ENCODE assay signal across 11 cellular contexts in the genomic region with DNA sequence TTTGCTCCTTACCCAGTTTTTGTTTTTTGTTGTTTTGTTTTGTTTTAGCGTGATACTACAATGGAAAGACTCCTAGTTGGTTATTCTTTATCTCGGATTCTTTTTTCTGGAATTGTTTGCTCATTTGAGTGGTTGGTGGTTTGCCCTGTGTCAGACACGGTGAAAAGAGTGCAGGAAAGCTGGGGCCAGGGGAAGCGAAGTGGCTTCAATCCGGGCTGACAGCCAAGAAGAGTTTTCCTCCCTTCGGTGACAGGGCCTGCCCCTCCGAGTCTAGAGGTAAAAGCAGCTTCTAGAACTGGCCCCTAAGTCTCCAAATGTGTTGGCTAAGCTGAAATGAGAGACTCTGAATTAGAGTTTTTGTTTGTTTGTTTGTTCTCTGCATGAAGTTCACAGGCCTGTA. TPM values are rescaled to one million over a fixed set of nuclear protein-coding genes. Genes with fewer than 3 reads are reported as not detected.
DNase-seq lines count a peak whose midpoint lies in the region; ATAC-seq and TF ChIP-seq lines count a peak whose summit lies in the region.
"Had no signal": no experiment of that assay in that cellular context is flagged by ENCODE, and none has a peak within 500 bp of the region (broad histone marks: within the 10 kb centered on the region; RNA-seq: fewer than 3 reads in every experiment).

No MANE protein-coding gene starts in this region.

- no peak overlapping the region for H2AFZ ChIP-seq in osteoblast (ENCODE audit: low read length)

- H3K79me2 ChIP-seq in osteoblast (ENCODE audit: insufficient read depth, low read length) = peaks cover 7% of the 10 kb centered on the region

- H3K27ac ChIP-seq in brain microvascular endothelial cell = no peak overlapping the region
- no peak overlapping the region for H3K27ac ChIP-seq in osteoblast (ENCODE audit: low read depth, low read length)
- H3K27ac ChIP-seq: ovary had no signal

- TF ChIP-seq CTCF in brain microvascular endothelial cell (IDR thresholded peaks at IDR 0.05; ENCODE audit: low read depth, low read length, missing control alignments) (no peak), osteoblast (IDR thresholded peaks at IDR 0.05; ENCODE audit: extremely low read depth, low read depth, low read length) (no peak)

- H3K4me3 ChIP-seq in brain microvascular endothelial cell (ENCODE audit: low read depth, low read length) (no peak overlapping the region), osteoblast (ENCODE audit: insufficient read depth, low read length) (no peak overlapping the region)
- H3K4me3 ChIP-seq: ovary had no signal

- peaks cover 21% of the 10 kb centered on the region for H3K36me3 ChIP-seq in brain microvascular endothelial cell (replicated peaks)
- H3K36me3 ChIP-seq in osteoblast (ENCODE audit: insufficient read depth, low read length) = peaks cover 8% of the 10 kb centered on the region
- H3K36me3 ChIP-seq: ovary had no signal

- H3K9me3 ChIP-seq in osteoblast (ENCODE audit: low read depth, low read length) = no peaks in the 10 kb centered on the region
- H3K9me3 ChIP-seq: ovary had no signal

- peaks cover 5% of the 10 kb centered on the region for H4K20me1 ChIP-seq in osteoblast (ENCODE audit: insufficient read depth, low read length)

- ATAC-seq in HG03378 (IDR thresholded peaks at IDR 0.05; ENCODE audit: unreplicated experiment) = no peak
- ATAC-seq: stimulated activated naive CD8-positive, alpha-beta T cell treated with anti-CD3 and anti-CD28 coated beads, Interleukin-15, Interleukin-2, amounts not matched to agents 100 U/mL and 50 U/mL, for 24 hours had no signal

- peaks cover 6% of the 10 kb centered on the region for H3K4me1 ChIP-seq in osteoblast (ENCODE audit: insufficient read depth, low read length)

- H3K4me2 ChIP-seq in osteoblast (ENCODE audit: insufficient read depth, low read length) = no peak overlapping the region

- DNase-seq in DMS53 treated with DMSO at 0.1 percent for 48 hours (lab: John Stamatoyannopoulos, UW; ENCODE audit: unreplicated experiment) = peak; percentile 23
- peak; percentile 7 for DNase-seq in NCI-H2029 (lab: John Stamatoyannopoulos, UW)
- peak; percentile 30 for DNase-seq in brain microvascular endothelial cell
- peak; percentile 72 for DNase-seq in osteoblast (ENCODE audit: insufficient read length, low spot score, missing footprints)
- DNase-seq in dedifferentiated amniotic fluid mesenchymal stem cell (ENCODE audit: extremely low spot score) = no peak
- no peak for DNase-seq in KBM-7
- DNase-seq: H9; OCI-M1; ovary; stimulated activated naive CD8-positive, alpha-beta T cell treated with anti-CD3 and anti-CD28 coated beads, Interleukin-15, Interleukin-2, amounts not matched to agents 100 U/mL and 50 U/mL, for 24 hours had no signal

- in situ Hi-C loops in brain microvascular endothelial cell (cut with HindIII; ENCODE audit: low pct_ligation_motif_present, low sequenced_read_pairs) = no loop called here
- in situ Hi-C loops in KBM-7 (cut with MboI; ENCODE audit: low pct_unique_long_range_greater_than_20kb, low sequenced_read_pairs) = no loop called here

- H3K27me3 ChIP-seq in brain microvascular endothelial cell (replicated peaks) (no peaks in the 10 kb centered on the region), osteoblast (ENCODE audit: insufficient read depth, low read length) (no peaks in the 10 kb centered on the region)
- H3K27me3 ChIP-seq: ovary had no signal

RNA-seq across cellular contexts. Expression of a gene that starts 5.7 kb away (rescaled TPM):
- 63.9 and 73.1 TPM in 2 replicates for total RNA-seq in osteoblast

Comparison
In these comparisons a context has a peak if more than half of its experiments do, and no peak if none do; other contexts are left out.
1. DNase-seq: peak in DMS53 treated with DMSO at 0.1 percent for 48 hours (single experiment), NCI-H2029 (single experiment), brain microvascular endothelial cell (single experiment) and osteoblast (single experiment); none in dedifferentiated amniotic fluid mesenchymal stem cell (single experiment) and KBM-7 (single experiment).